12 cellular contexts compared by ENCODE assay signal in genomic region chr9:1052119-1052907, GRCh38. TPM values are rescaled to one million over a fixed set of nuclear protein-coding genes. Genes with fewer than 3 reads are reported as not detected.
A peak's percentile ranks its signal among the peaks of the same experiment; 100 is the strongest.
DNase-seq lines count a peak whose midpoint lies in the region; ATAC-seq and TF ChIP-seq lines count a peak whose summit lies in the region.
"Had no signal": no experiment of that assay in that cellular context is flagged by ENCODE, and none has a peak within 500 bp of the region (broad histone marks: within the 10 kb centered on the region; RNA-seq: fewer than 3 reads in every experiment).

No MANE protein-coding gene starts in this region.

- ATAC-seq in heart left ventricle (no peak), left cardiac atrium (no peak), GM18498 (IDR thresholded peaks at IDR 0.05; ENCODE audit: unreplicated experiment) (no peak)
- ATAC-seq in naive thymus-derived CD4-positive, alpha-beta T cell: no peak

- no peak for DNase-seq in heart left ventricle
- no peak for DNase-seq in left cardiac atrium
- no peak for DNase-seq in naive thymus-derived CD4-positive, alpha-beta T cell
- DNase-seq in type B pancreatic cell (ENCODE audit: extremely low spot score, unreplicated experiment): no peak
- no peak for DNase-seq in inferior parietal cortex (ENCODE audit: extremely low spot score)
- DNase-seq in SW 1271 (lab: John Stamatoyannopoulos, UW): no peak
- DNase-seq: DND-41, SIG-M5 had no signal

- H3K27me3 Mint-ChIP-seq in naive thymus-derived CD4-positive, alpha-beta T cell: peaks cover 80 to 90% (median 86%) of the 10 kb centered on the region in 5 donors
- peaks cover 90% of the 10 kb centered on the region for H3K27me3 Mint-ChIP-seq in type B pancreatic cell

- POLR2A ChIA-PET in naive thymus-derived CD4-positive, alpha-beta T cell (lab: Charles Lee): no interaction called here

- peaks cover 26 to 46% (median 43%) of the 10 kb centered on the region in 7 donors for H3K4me1 Mint-ChIP-seq in naive thymus-derived CD4-positive, alpha-beta T cell
- peaks cover 34% of the 10 kb centered on the region for H3K4me1 Mint-ChIP-seq in type B pancreatic cell (ENCODE audit: unreplicated experiment)

- peak overlapping the region in 11 of 12 donors; percentile 14 to 52 (median 35) for H3K4me3 ChIP-seq in heart left ventricle
- peak overlapping the region; percentile 24 for H3K4me3 ChIP-seq in naive thymus-derived CD4-positive, alpha-beta T cell (ENCODE audit: low read length)

- no peak for TF ChIP-seq POLR2A in heart left ventricle (IDR thresholded peaks at IDR 0.05)

- H3K36me3 ChIP-seq in heart left ventricle: no peaks in the 10 kb centered on the region
- no peaks in the 10 kb centered on the region for H3K36me3 ChIP-seq in naive thymus-derived CD4-positive, alpha-beta T cell (ENCODE audit: control insufficient read depth in 2 of 3, insufficient read depth in 3 of 3, low read length in 3 of 3)

- peaks cover 0 to 8% (median 5%) of the 10 kb centered on the region in 5 donors for H3K36me3 Mint-ChIP-seq in naive thymus-derived CD4-positive, alpha-beta T cell
- H3K36me3 Mint-ChIP-seq in type B pancreatic cell: peaks cover 18% of the 10 kb centered on the region

- peak overlapping the region in 9 of 10 donors; percentile 54 to 80 (median 65) for H3K4me3 Mint-ChIP-seq in naive thymus-derived CD4-positive, alpha-beta T cell
- H3K4me3 Mint-ChIP-seq in type B pancreatic cell: peak overlapping the region; percentile 88

- peaks cover 46 to 100% (median 92%) of the 10 kb centered on the region in 9 donors for H3K27me3 ChIP-seq in heart left ventricle
- peaks cover 6 to 38% of the 10 kb centered on the region in 2 donors for H3K27me3 ChIP-seq in naive thymus-derived CD4-positive, alpha-beta T cell (ENCODE audit: control insufficient read depth in 2 of 2, insufficient read depth in 2 of 2, low read length in 2 of 2)

- H3K27ac ChIP-seq in heart left ventricle: no peak overlapping the region
- H3K27ac ChIP-seq in cingulate gyrus (ENCODE audit: low read depth, low read length): peak overlapping the region; percentile 57
- H3K27ac ChIP-seq in naive thymus-derived CD4-positive, alpha-beta T cell (ENCODE audit: low read depth, low read length): no peak overlapping the region

- H3K9me3 Mint-ChIP-seq in naive thymus-derived CD4-positive, alpha-beta T cell: peaks cover 0 to 28% (median 17%) of the 10 kb centered on the region in 11 donors
- H3K9me3 Mint-ChIP-seq in type B pancreatic cell: peaks cover 4% of the 10 kb centered on the region

- 4 to 6% (median 6%) methylated on average over 36 of the region's 36 CpGs for WGBS in heart left ventricle, 4 donors

- peak in 1 of 12 donors; percentile 30 for TF ChIP-seq CTCF in heart left ventricle (IDR thresholded peaks at IDR 0.05)
- no peak for TF ChIP-seq CTCF in type B pancreatic cell (conservative IDR thresholded peaks at IDR 0.05)

- H3K27ac Mint-ChIP-seq in naive thymus-derived CD4-positive, alpha-beta T cell: peak overlapping the region in 2 of 9 donors; percentile 52 to 82
- peak overlapping the region; percentile 83 for H3K27ac Mint-ChIP-seq in type B pancreatic cell

- peaks cover 0 to 47% (median 17%) of the 10 kb centered on the region in 12 donors for H3K4me1 ChIP-seq in heart left ventricle
- H3K4me1 ChIP-seq in naive thymus-derived CD4-positive, alpha-beta T cell (ENCODE audit: control insufficient read depth in 2 of 2, insufficient read depth in 2 of 2, low read length in 2 of 2): peaks cover 8 to 32% of the 10 kb centered on the region in 2 donors

- intact Hi-C loops in heart left ventricle (cut with DNase I): no loop called here
- intact Hi-C loops in left cardiac atrium (cut with DNase I): no loop called here
- intact Hi-C loops in naive thymus-derived CD4-positive, alpha-beta T cell (cut with micrococcal nuclease): no loop called here

- no peaks in the 10 kb centered on the region for H3K9me3 ChIP-seq in heart left ventricle
- H3K9me3 ChIP-seq in naive thymus-derived CD4-positive, alpha-beta T cell (ENCODE audit: control insufficient read depth in 2 of 3, low read length in 3 of 3): no peaks in the 10 kb centered on the region

- CTCF ChIA-PET in naive thymus-derived CD4-positive, alpha-beta T cell (lab: Charles Lee): no interaction called here

RNA-seq across cellular contexts. Expression of gene DMRT2, which starts 2.2 kb away (rescaled TPM):
- total RNA-seq in heart left ventricle: under 1 TPM in 5 of 9 donors, not detected in 4; 0.12 to 0.72 (median 0.33) TPM
- under 1 TPM in 1 of 2 donors, not detected in 1; 0.11 TPM for polyA plus RNA-seq in heart left ventricle
- under 1 TPM in 1 of 2 donors, not detected in 1; 0.68 TPM for total RNA-seq in left cardiac atrium
- total RNA-seq in naive thymus-derived CD4-positive, alpha-beta T cell: under 1 TPM in 1 of 5 experiments, not detected in 4; 0.44 TPM
- not detected for polyA plus RNA-seq in naive thymus-derived CD4-positive, alpha-beta T cell
- 11.4 and 18.8 TPM in 2 replicates for total RNA-seq in type B pancreatic cell (ENCODE audit: low replicate concordance)
- total RNA-seq: HT-29, liver had no signal
